In genomic region chr1:41152622-41153044, GRCh38 we compare ENCODE assay signal across 9 cellular contexts.
A peak's percentile ranks its signal among the peaks of the same experiment; 100 is the strongest.
DNase-seq lines count a peak whose midpoint lies in the region; ATAC-seq and TF ChIP-seq lines count a peak whose summit lies in the region.
"Had no signal": no experiment of that assay in that cellular context is flagged by ENCODE, and none has a peak within 500 bp of the region (broad histone marks: within the 10 kb centered on the region; RNA-seq: fewer than 3 reads in every experiment).

No MANE protein-coding gene starts in this region.

- ATAC-seq in left lung, result peak; percentile 57

- intact Hi-C loops in colonic mucosa (cut with DNase I), result no loop called here
- intact Hi-C loops in left lung (cut with DNase I), result no loop called here
- intact Hi-C loops in transverse colon (cut with DNase I; ENCODE audit: low total_unique reads), result no loop called here

- H3K9ac ChIP-seq in colonic mucosa (ENCODE audit: low read depth in 2 of 2, low read length in 2 of 2), result no peak overlapping the region

- no peak for TF ChIP-seq CTCF in colonic mucosa (IDR thresholded peaks at IDR 0.05)
- no peak for TF ChIP-seq CTCF in left lung (IDR thresholded peaks at IDR 0.05)
- TF ChIP-seq CTCF in transverse colon (IDR thresholded peaks at IDR 0.05), result no peak

- H3K9me3 ChIP-seq in colonic mucosa, result no peaks in the 10 kb centered on the region
- no peaks in the 10 kb centered on the region for H3K9me3 ChIP-seq in left lung
- no peaks in the 10 kb centered on the region for H3K9me3 ChIP-seq in transverse colon

- no peaks in the 10 kb centered on the region for H3K27me3 ChIP-seq in colonic mucosa
- H3K27me3 ChIP-seq in left lung, result no peaks in the 10 kb centered on the region
- no peaks in the 10 kb centered on the region for H3K27me3 ChIP-seq in transverse colon

- peaks cover 3% of the 10 kb centered on the region for H3K4me1 ChIP-seq in colonic mucosa
- peaks cover 7 to 8% of the 10 kb centered on the region in 2 donors for H3K4me1 ChIP-seq in left lung
- H3K4me1 ChIP-seq in transverse colon, result peaks cover 9 to 40% (median 32%) of the 10 kb centered on the region in 4 donors

- no peak for TF ChIP-seq POLR2A in transverse colon (IDR thresholded peaks at IDR 0.05)

- no peak for TF ChIP-seq EP300 in transverse colon (IDR thresholded peaks at IDR 0.05; ENCODE audit: low read depth)

- H3K27ac ChIP-seq in colonic mucosa (peak overlapping the region; percentile 2), left lung (peak overlapping the region in 1 of 2 donors; percentile 15), transverse colon (peak overlapping the region; percentile 69 to 77 (median 74))

- WGBS in transverse colon (ENCODE audit: low coverage in 1 of 2), 2 donors, result 53 to 82% methylated on average over 1 of the region's 1 CpG

- in situ Hi-C loops in transverse colon (cut with MboI; ENCODE audit: low pct_ligation_motif_present in 1 of 4, low pct_unique_long_range_greater_than_20kb in 1 of 4, low sequenced_read_pairs in 3 of 4), result no loop called here

- H3K36me3 ChIP-seq in colonic mucosa, result no peaks in the 10 kb centered on the region
- peaks cover 0 to 10% of the 10 kb centered on the region in 2 donors for H3K36me3 ChIP-seq in left lung
- H3K36me3 ChIP-seq in transverse colon, result no peaks in the 10 kb centered on the region

- DNase-seq in LoVo (ENCODE audit: low spot score), result peak; percentile 5
- no peak for DNase-seq in colonic mucosa
- DNase-seq in left lung, result no peak
- no peak for DNase-seq in transverse colon
- no peak for DNase-seq in NCI-H1694 treated with DMSO at 0.1 percent for 48 hours (lab: John Stamatoyannopoulos, UW)
- no peak for DNase-seq in cortex of kidney (lab: John Stamatoyannopoulos, UW)
- no peak for DNase-seq in NCI-H2227 treated with DMSO at 0.1 percent for 48 hours (lab: John Stamatoyannopoulos, UW)
- DNase-seq in NCI-H82 (lab: John Stamatoyannopoulos, UW), result no peak
- DNase-seq: NCI-H2171 treated with DMSO at 0.1 percent for 48 hours had no signal

- no peak overlapping the region for H3K4me3 ChIP-seq in colonic mucosa
- no peak overlapping the region for H3K4me3 ChIP-seq in left lung
- no peak overlapping the region for H3K4me3 ChIP-seq in transverse colon
